29 cellular contexts compared by ENCODE assay signal in genomic region chr5:20098695-20099094, GRCh38.
"Had no signal": no experiment of that assay in that cellular context is flagged by ENCODE, and none has a peak within 500 bp of the region (broad histone marks: within the 10 kb centered on the region; RNA-seq: fewer than 3 reads in every experiment).

No MANE protein-coding gene starts in this region.

- H3K27ac Mint-ChIP-seq: activated CD4-positive, alpha-beta memory T cell treated with anti-CD3 and anti-CD28 coated beads for 36 hours; activated CD4-positive, alpha-beta T cell treated with anti-CD3 and anti-CD28 coated beads for 36 hours; activated naive CD4-positive, alpha-beta T cell treated with anti-CD3 and anti-CD28 coated beads for 36 hours; activated naive CD4-positive, alpha-beta T cell treated with anti-CD3 and anti-CD28 coated beads, Interleukin-2, amount 50 U/mL, for 72 hours; activated T-helper 1 cell treated with anti-CD3 and anti-CD28 coated beads, Interleukin-12 subunit alpha, Interleukin-12 subunit beta, Interleukin-2, Interleukin-4 antibody, amounts not matched to agents 30 ng/mL and 10 ng/mL and 1 ng/mL, durations not matched to agents 14 hours and 24 hours and 36 hours; T-helper 1 cell treated with Interleukin-12 subunit alpha and Interleukin-12 subunit beta and Interleukin-4 antibody, amounts not matched to agents 30 μg/mL and 1 μg/mL, for 36 hours; T-helper 2 cell treated with Interferon-gamma antibody and Interleukin-4, amounts not matched to agents 5 μg/mL and 100 μg/mL, for 36 hours; WTC11 had no signal

- H3K27me3 Mint-ChIP-seq: activated CD4-positive, alpha-beta memory T cell treated with anti-CD3 and anti-CD28 coated beads for 36 hours; activated CD4-positive, alpha-beta T cell treated with anti-CD3 and anti-CD28 coated beads for 36 hours had no signal

- DNase-seq: activated CD4-positive, alpha-beta memory T cell treated with anti-CD3 and anti-CD28 coated beads for 36 hours; activated CD4-positive, alpha-beta T cell treated with anti-CD3 and anti-CD28 coated beads for 36 hours; activated CD4-positive, alpha-beta T cell treated with anti-CD3 and anti-CD28 coated beads, Interleukin-2, amount 50 U/mL, for 1 hour; activated CD8-positive, alpha-beta memory T cell treated with anti-CD3 and anti-CD28 coated beads, Interleukin-2, amount 50 U/mL, for 4 hours; activated gamma-delta T cell treated with Interleukin-2 at 50 U/mL for 16 hours; activated naive CD4-positive, alpha-beta T cell treated with anti-CD3 and anti-CD28 coated beads for 36 hours; activated T-cell treated with anti-CD3 and anti-CD28 coated beads for 4 hours; activated T-cell treated with anti-CD3 and anti-CD28 coated beads, Interleukin-2, amount 50 U/mL, for 4 hours; adrenal gland; body of pancreas; Karpas-422; NCI-H1105; NCI-H1436; NCI-H1694; NCI-H2029; NCI-H345; NCI-H524 treated with DMSO at 0.1 percent for 48 hours; SHP77; SJCRH30 had no signal

- H3K4me1 ChIP-seq: adrenal gland, body of pancreas, breast epithelium, SJCRH30 had no signal

- FAIRE-seq: astrocyte had no signal

- H3K9me3 ChIP-seq: adrenal gland, body of pancreas, breast epithelium, SJCRH30 had no signal

- H3K36me3 ChIP-seq: adrenal gland, breast epithelium, SJCRH30 had no signal

- H3K27me3 ChIP-seq: adrenal gland, body of pancreas, breast epithelium, SJCRH30 had no signal

- H3K4me3 ChIP-seq: adrenal gland, body of pancreas, breast epithelium, SJCRH30, SK-N-MC had no signal

- H3K4me1 Mint-ChIP-seq: activated CD4-positive, alpha-beta T cell treated with anti-CD3 and anti-CD28 coated beads for 36 hours had no signal

- H3K27ac ChIP-seq: adrenal gland, body of pancreas, breast epithelium, SJCRH30, SK-N-MC had no signal

- H3K4me3 Mint-ChIP-seq: activated CD4-positive, alpha-beta memory T cell treated with anti-CD3 and anti-CD28 coated beads for 36 hours; activated CD4-positive, alpha-beta T cell treated with anti-CD3 and anti-CD28 coated beads for 36 hours; activated naive CD4-positive, alpha-beta T cell treated with anti-CD3 and anti-CD28 coated beads for 36 hours; activated T-cell treated with anti-CD3 and anti-CD28 coated beads, Interleukin-2, amount 50 U/mL, for 4 hours; activated T-helper 1 cell treated with anti-CD3 and anti-CD28 coated beads, Interleukin-12 subunit alpha, Interleukin-12 subunit beta, Interleukin-2, Interleukin-4 antibody, amounts not matched to agents 30 ng/mL and 10 ng/mL and 1 ng/mL, durations not matched to agents 14 hours and 24 hours and 36 hours; T-helper 1 cell treated with Interleukin-12 subunit alpha and Interleukin-12 subunit beta and Interleukin-4 antibody, amounts not matched to agents 30 μg/mL and 1 μg/mL, for 36 hours; T-helper 2 cell treated with Interferon-gamma antibody and Interleukin-4, amounts not matched to agents 5 μg/mL and 100 μg/mL, for 36 hours; WTC11 had no signal

- H3K36me3 Mint-ChIP-seq: activated CD4-positive, alpha-beta memory T cell treated with anti-CD3 and anti-CD28 coated beads for 36 hours; WTC11 had no signal

- ATAC-seq: activated CD4-positive, alpha-beta T cell treated with anti-CD3 and anti-CD28 coated beads for 36 hours; activated CD4-positive, CD25-positive, alpha-beta regulatory T cell treated with anti-CD3 and anti-CD28 coated beads, Interleukin-2, amount 50 U/mL, for 24 hours; activated naive CD4-positive, alpha-beta T cell treated with anti-CD3 and anti-CD28 coated beads, Interleukin-2, amount 50 U/mL, for 72 hours; activated T-cell treated with anti-CD3 and anti-CD28 coated beads, Interleukin-2, amount 50 U/mL, for 4 hours; body of pancreas; Panc1; WTC11 had no signal
